In genomic region chr2:8573942-8574195, GRCh38 we compare ENCODE assay signal across 1 cellular context.
TF ChIP-seq lines count a peak whose summit lies in the region.

No MANE protein-coding gene starts in this region.

TF ChIP-seq in HepG2, 621 proteins besides CTCF, POLR2A, EP300 and RAD21 (continued from another document):
- peak; percentile 54 for TF ChIP-seq ARID4A (CRISPR knock-in tag; IDR thresholded peaks at IDR 0.05; ENCODE audit: borderline replicate concordance)
- TF ChIP-seq FOXC1 (CRISPR knock-in tag; IDR thresholded peaks at IDR 0.05; ENCODE audit: borderline replicate concordance), result peak; percentile 25; the same call in 1 of the 2 replicates
- TF ChIP-seq ZNF879 (CRISPR knock-in tag; IDR thresholded peaks at IDR 0.05), result peak; percentile 82; the same call in 1 of the 2 replicates
- peak; percentile 49; the same call in 1 of the 2 replicates for TF ChIP-seq CHD2 (IDR thresholded peaks at IDR 0.05; ENCODE audit: low read depth, low read length)
- no peak for TF ChIP-seq ELK4 (CRISPR knock-in tag; IDR thresholded peaks at IDR 0.05; ENCODE audit: borderline replicate concordance)
- TF ChIP-seq ZFP36L2 (CRISPR knock-in tag; IDR thresholded peaks at IDR 0.05), result no peak
- no peak for TF ChIP-seq PRMT3 (CRISPR knock-in tag; IDR thresholded peaks at IDR 0.05; ENCODE audit: borderline replicate concordance, low read depth)
- TF ChIP-seq SIN3B (IDR thresholded peaks at IDR 0.05; ENCODE audit: low read length), result no peak
- TF ChIP-seq ZFP62 (CRISPR knock-in tag; IDR thresholded peaks at IDR 0.05), result no peak
- 0 out of 2 replicates have a peak, but pooled peaks have one; percentile 27 for TF ChIP-seq ZBTB7A (CRISPR knock-in tag; IDR thresholded peaks at IDR 0.05)
- no peak for TF ChIP-seq GMEB1 (CRISPR knock-in tag; IDR thresholded peaks at IDR 0.05; ENCODE audit: borderline replicate concordance)
- 0 out of 2 replicates have a peak, but pooled peaks have one; percentile 22 for TF ChIP-seq DMAP1 (CRISPR knock-in tag; IDR thresholded peaks at IDR 0.05)
- peak; percentile 53 for TF ChIP-seq CBX1 (IDR thresholded peaks at IDR 0.05; ENCODE audit: low read depth)
- TF ChIP-seq WIZ (CRISPR knock-in tag; IDR thresholded peaks at IDR 0.05), result 0 out of 2 replicates have a peak, but pooled peaks have one; percentile 55
- peak; percentile 5; the same call in 1 of the 2 replicates for TF ChIP-seq TFDP1 (CRISPR knock-in tag; IDR thresholded peaks at IDR 0.05; ENCODE audit: borderline replicate concordance)
- 0 out of 2 replicates have a peak, but pooled peaks have one; percentile 78 for TF ChIP-seq ZNF136 (CRISPR knock-in tag; IDR thresholded peaks at IDR 0.05; ENCODE audit: low read depth)
- TF ChIP-seq SUZ12 (IDR thresholded peaks at IDR 0.05; ENCODE audit: low read depth, low read length), result no peak
- 0 out of 2 replicates have a peak, but pooled peaks have one; percentile 13 for TF ChIP-seq PHF8 (CRISPR knock-in tag; IDR thresholded peaks at IDR 0.05)
- peak; percentile 44; the same call in 1 of the 2 replicates for TF ChIP-seq TFDP2 (CRISPR knock-in tag; IDR thresholded peaks at IDR 0.05)
- TF ChIP-seq FOXJ3 (CRISPR knock-in tag; IDR thresholded peaks at IDR 0.05; ENCODE audit: borderline replicate concordance), result no peak
- TF ChIP-seq IKZF4 (CRISPR knock-in tag; IDR thresholded peaks at IDR 0.05; ENCODE audit: borderline replicate concordance, low read depth, not compliant biosample characterization), result no peak
- TF ChIP-seq REST (IDR thresholded peaks at IDR 0.05; ENCODE audit: borderline replicate concordance in 1 of 2, low read depth in 1 of 2, low read length in 2 of 2), result no peak
- no peak for TF ChIP-seq ZNF775 (CRISPR knock-in tag; IDR thresholded peaks at IDR 0.05; ENCODE audit: borderline replicate concordance)
- no peak for TF ChIP-seq ZNF138 (CRISPR knock-in tag; IDR thresholded peaks at IDR 0.05; ENCODE audit: low read depth)
- TF ChIP-seq HHEX (CRISPR knock-in tag; IDR thresholded peaks at IDR 0.05), result peak; percentile 22; the same call in 1 of the 2 replicates
- TF ChIP-seq ZNF614 (CRISPR knock-in tag; IDR thresholded peaks at IDR 0.05; ENCODE audit: borderline replicate concordance), result 0 out of 2 replicates have a peak, but pooled peaks have one; percentile 60
- TF ChIP-seq BATF2 (CRISPR knock-in tag; IDR thresholded peaks at IDR 0.05), result 0 out of 2 replicates have a peak, but pooled peaks have one; percentile 0
- no peak for TF ChIP-seq CBX2 (IDR thresholded peaks at IDR 0.05; ENCODE audit: low read depth, low read length)
- no peak for TF ChIP-seq CBX2 (CRISPR knock-in tag; IDR thresholded peaks at IDR 0.05; ENCODE audit: low read depth)
- TF ChIP-seq REXO4 (CRISPR knock-in tag; IDR thresholded peaks at IDR 0.05; ENCODE audit: borderline replicate concordance), result no peak
- 0 out of 2 replicates have a peak, but pooled peaks have one; percentile 4 for TF ChIP-seq ZSCAN25 (CRISPR knock-in tag; IDR thresholded peaks at IDR 0.05)
- no peak for TF ChIP-seq HINFP (CRISPR knock-in tag; IDR thresholded peaks at IDR 0.05; ENCODE audit: low read depth)
- TF ChIP-seq SIX4 (CRISPR knock-in tag; IDR thresholded peaks at IDR 0.05), result no peak
- no peak for TF ChIP-seq ZNF607 (CRISPR knock-in tag; IDR thresholded peaks at IDR 0.05; ENCODE audit: borderline replicate concordance)
